Comparison of ENCODE assay signal across 1 cellular context in genomic region chr1:10474309-10474612, GRCh38.
TF ChIP-seq lines count a peak whose summit lies in the region.
"Not testable (repeated sequence)": the region's sequence is repeated elsewhere in the genome, so short reads cannot be mapped to it uniquely, and the experiment has no call there.

No MANE protein-coding gene starts in this region.

TF ChIP-seq in K562, 482 proteins besides CTCF, POLR2A, EP300 and RAD21:
- TF ChIP-seq ZNF584 (CRISPR knock-in tag; IDR thresholded peaks at IDR 0.05; ENCODE audit: low read depth) (0 out of 2 replicates have a peak, but pooled peaks have one; percentile 19), NFE2 (IDR thresholded peaks at IDR 0.05; ENCODE audit: low read depth) (0 out of 2 replicates have a peak, but pooled peaks have one; percentile 0), ZNF175 (CRISPR knock-in tag; IDR thresholded peaks at IDR 0.05; ENCODE audit: low read depth) (peak; percentile 26; the same call in 1 of the 2 replicates), MAX (CRISPR knock-in tag; IDR thresholded peaks at IDR 0.05) (0 out of 2 replicates have a peak, but pooled peaks have one; percentile 8), ZNF311 (CRISPR knock-in tag; IDR thresholded peaks at IDR 0.05) (0 out of 2 replicates have a peak, but pooled peaks have one; percentile 46), FOXA3 (CRISPR knock-in tag; conservative IDR thresholded peaks at IDR 0.05 in 1 of 2, IDR thresholded peaks at IDR 0.05 in 1 of 2) (peak in 1 of 2 experiments; percentile 34; a peak in 1 of 4 replicates), CBX1 (IDR thresholded peaks at IDR 0.05; ENCODE audit: low read depth) (peak; percentile 9; the same call in 1 of the 2 replicates), TRIM28 (IDR thresholded peaks at IDR 0.05) (0 out of 2 replicates have a peak, but pooled peaks have one; percentile 76), MBD1 (CRISPR knock-in tag; IDR thresholded peaks at IDR 0.05) (peak; percentile 87), ZFX (CRISPR knock-in tag; IDR thresholded peaks at IDR 0.05) (peak; percentile 68), ZNF445 (CRISPR knock-in tag; IDR thresholded peaks at IDR 0.05; ENCODE audit: low read depth) (0 out of 2 replicates have a peak, but pooled peaks have one; percentile 30), JUN (CRISPR knock-in tag; IDR thresholded peaks at IDR 0.05; ENCODE audit: borderline replicate concordance) (0 out of 2 replicates have a peak, but pooled peaks have one; percentile 56), TCF15 (CRISPR knock-in tag; IDR thresholded peaks at IDR 0.05) (0 out of 2 replicates have a peak, but pooled peaks have one; percentile 53), MIER1 (IDR thresholded peaks at IDR 0.05; ENCODE audit: low read depth) (peak; percentile 53; the same call in 1 of the 2 replicates), THRAP3 (IDR thresholded peaks at IDR 0.05; ENCODE audit: borderline replicate concordance) (peak; percentile 90; the same call in 1 of the 2 replicates), MEF2D (tag; conservative IDR thresholded peaks at IDR 0.05; ENCODE audit: low read depth) (0 out of 2 replicates have a peak, but pooled peaks have one; percentile 50)
- not testable (repeated sequence) for TF ChIP-seq JUN (IDR thresholded peaks at IDR 0.05; ENCODE audit: borderline replicate concordance, low read depth, low read length)
